ENCODE assay signal across 14 cellular contexts in genomic region chr3:128548426-128549282, GRCh38. TPM values are rescaled to one million over a fixed set of nuclear protein-coding genes. Genes with fewer than 3 reads are reported as not detected.
A peak's percentile ranks its signal among the peaks of the same experiment; 100 is the strongest.
DNase-seq lines count a peak whose midpoint lies in the region; ATAC-seq and TF ChIP-seq lines count a peak whose summit lies in the region.
"Had no signal": no experiment of that assay in that cellular context is flagged by ENCODE, and none has a peak within 500 bp of the region (broad histone marks: within the 10 kb centered on the region; RNA-seq: fewer than 3 reads in every experiment).

No MANE protein-coding gene starts in this region.

- H3K4me1 Mint-ChIP-seq in chondrocyte (ENCODE audit: low read depth), result peaks cover 41% of the 10 kb centered on the region

- no peaks in the 10 kb centered on the region for H3K27me3 Mint-ChIP-seq in chondrocyte (ENCODE audit: low read depth)

- peak in 2 of 4 donors; percentile 26 to 37 for ATAC-seq in heart left ventricle
- no peak for ATAC-seq in Right ventricle myocardium inferior
- peak; percentile 24 for ATAC-seq in left lung
- ATAC-seq in GM21423 (IDR thresholded peaks at IDR 0.05; ENCODE audit: unreplicated experiment), result no peak
- ATAC-seq: A549; stimulated activated naive CD8-positive, alpha-beta T cell treated with anti-CD3 and anti-CD28 coated beads, Interleukin-15, Interleukin-2, amounts not matched to agents 100 U/mL and 50 U/mL, for 24 hours had no signal

- TF ChIP-seq CTCF in heart left ventricle (IDR thresholded peaks at IDR 0.05) (no peak), chondrocyte (IDR thresholded peaks at IDR 0.05) (no peak), left lung (IDR thresholded peaks at IDR 0.05) (no peak)

- no peak for TF ChIP-seq POLR2A in heart left ventricle (IDR thresholded peaks at IDR 0.05)

- H3K27ac Mint-ChIP-seq in chondrocyte (ENCODE audit: unreplicated experiment), result peak overlapping the region; percentile 93

- H3K36me3 ChIP-seq in heart left ventricle (no peaks in the 10 kb centered on the region), left lung (no peaks in the 10 kb centered on the region)
- H3K36me3 ChIP-seq: ovary had no signal

- peak overlapping the region; percentile 61 for H3K4me3 Mint-ChIP-seq in chondrocyte (ENCODE audit: unreplicated experiment)

- peak overlapping the region in 10 of 12 donors; percentile 17 to 80 (median 64) for H3K27ac ChIP-seq in heart left ventricle
- peak overlapping the region in 1 of 2 donors; percentile 55 for H3K27ac ChIP-seq in left lung
- H3K27ac ChIP-seq: A549, ovary had no signal

- H3K36me3 Mint-ChIP-seq in chondrocyte (ENCODE audit: low read depth), result no peaks in the 10 kb centered on the region

- H3K4me3 ChIP-seq in heart left ventricle (peak overlapping the region in 2 of 12 donors; percentile 4 to 7), left lung (no peak overlapping the region)
- H3K4me3 ChIP-seq: A549, ovary had no signal

- H3K9me3 ChIP-seq in heart left ventricle (peaks cover 0 to 4% (median 0%) of the 10 kb centered on the region in 12 donors), left lung (peaks cover 0 to 3% of the 10 kb centered on the region in 2 donors)
- H3K9me3 ChIP-seq: A549, ovary had no signal

- in situ Hi-C loops in G401 (cut with HindIII; ENCODE audit: low sequenced_read_pairs), result no loop called here

- 59 to 64% (median 63%) methylated on average over 6 of the region's 6 CpGs for WGBS in heart left ventricle, 4 donors

- no peak for DNase-seq in heart left ventricle
- no peak for DNase-seq in Right ventricle myocardium inferior (ENCODE audit: missing footprints)
- no peak for DNase-seq in chondrocyte (ENCODE audit: low spot score)
- no peak for DNase-seq in left lung
- DNase-seq in germinal center (ENCODE audit: low spot score), result no peak
- no peak for DNase-seq in activated T-cell treated with anti-CD3 and anti-CD28 coated beads, Interleukin-2, amount 50 U/mL, for 48 hours
- no peak for DNase-seq in G401 (ENCODE audit: low spot score)
- DNase-seq: NCI-H2081 treated with DMSO at 0.1 percent for 48 hours; stimulated activated naive CD8-positive, alpha-beta T cell treated with anti-CD3 and anti-CD28 coated beads, Interleukin-15, Interleukin-2, amounts not matched to agents 100 U/mL and 50 U/mL, for 24 hours; T1000 had no signal

- intact Hi-C loops in heart left ventricle (cut with DNase I) (loop anchor here in 2 of 10 donors (2.0 to 5.0 kb wide), 2 partner anchors 46 to 60 kb away; no protein-coding TSS in a partner anchor), Right ventricle myocardium inferior (cut with DNase I) (loop anchor here (1.0 kb wide), 2 partner anchors 26 to 65 kb away; no protein-coding TSS in a partner anchor), left lung (cut with DNase I) (no loop called here)

- H3K4me1 ChIP-seq in heart left ventricle, result peaks cover 0 to 37% (median 23%) of the 10 kb centered on the region in 12 donors
- peaks cover 8 to 21% of the 10 kb centered on the region in 2 donors for H3K4me1 ChIP-seq in left lung
- H3K4me1 ChIP-seq: A549 had no signal

- no peaks in the 10 kb centered on the region for H3K9me3 Mint-ChIP-seq in chondrocyte (ENCODE audit: low read depth)

- peaks cover 0 to 2% (median 0%) of the 10 kb centered on the region in 9 donors for H3K27me3 ChIP-seq in heart left ventricle
- H3K27me3 ChIP-seq in left lung, result peaks cover 0 to 8% of the 10 kb centered on the region in 2 donors
- H3K27me3 ChIP-seq: ovary had no signal

RNA-seq across cellular contexts. Expression of gene GATA2, which starts 55.7 kb away (rescaled TPM):
- total RNA-seq in heart left ventricle, result 10 to 100 TPM in 7 of 9 donors, 1 to 10 TPM in 2; 6.0 to 30.7 (median 12.3) TPM
- 10 to 100 TPM; 16.8 to 18.2 TPM for polyA plus RNA-seq in heart left ventricle
- 9.1 TPM for total RNA-seq in Right ventricle myocardium inferior
- 0.10 to 0.44 TPM in 2 of 3 replicates, not detected in the other for total RNA-seq in chondrocyte
- total RNA-seq in left lung, result 10 to 100 TPM; 16.5 to 43.0 TPM
- total RNA-seq in G401 (2014; rRNA removed; shearing (Covaris generic)), result 81.0 and 85.0 TPM in 2 replicates
- total RNA-seq: OCI-LY7 had no signal
